In the genomic region with DNA sequence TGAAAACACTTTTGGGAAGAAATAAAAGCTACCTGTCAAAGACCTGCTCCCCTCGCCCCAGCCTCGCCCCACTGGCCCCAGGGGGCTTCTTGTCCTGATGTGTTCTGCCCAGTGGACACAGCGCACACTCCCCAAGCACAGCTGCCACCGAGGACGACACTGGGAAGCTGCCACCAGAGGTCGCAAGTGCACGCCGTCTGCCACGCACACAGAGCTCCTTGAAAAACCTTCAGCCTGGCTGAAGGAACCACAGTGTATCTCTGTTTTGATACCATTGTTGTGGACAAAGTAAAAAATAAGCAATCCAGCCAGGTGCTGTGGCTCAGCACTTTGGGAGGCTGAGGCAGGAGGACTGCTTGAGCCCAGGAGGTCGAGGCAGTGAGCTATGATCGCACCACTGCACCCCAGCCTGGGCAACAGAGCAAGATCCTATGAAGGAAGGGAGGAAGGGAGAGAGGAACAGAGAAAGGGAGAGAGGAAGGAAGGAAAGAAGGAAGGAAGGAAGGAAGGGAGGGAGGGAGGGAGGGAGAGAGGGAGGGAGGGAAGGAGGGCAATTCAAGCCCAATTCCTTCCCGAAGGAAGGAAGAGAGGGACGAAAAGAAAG, we compare ENCODE assay signal across 8 cellular contexts. TPM values are rescaled to one million over a fixed set of nuclear protein-coding genes. Genes with fewer than 3 reads are reported as not detected.
A peak's percentile ranks its signal among the peaks of the same experiment; 100 is the strongest.
DNase-seq lines count a peak whose midpoint lies in the region; ATAC-seq and TF ChIP-seq lines count a peak whose summit lies in the region.

No MANE protein-coding gene starts in this region.

- no peak overlapping the region for H3K4me3 ChIP-seq in CD4-positive, alpha-beta memory T cell (ENCODE audit: low read length in 2 of 2)
- no peak overlapping the region for H3K4me3 ChIP-seq in HFF-Myc (replicated peaks; ENCODE audit: low read depth, low read length)
- no peak overlapping the region for H3K4me3 ChIP-seq in lung

- intact Hi-C loops in CD4-positive, alpha-beta memory T cell (cut with micrococcal nuclease) = no loop called here

- POLR2A ChIA-PET in CD4-positive, alpha-beta memory T cell (lab: Charles Lee; ENCODE audit: partially characterized antibody) = interaction anchor here (0.7 to 1.4 kb wide), 4 partner anchors 14 to 90 kb away, joined by 3 to 6 read pairs (median 4); a partner anchor contains a TSS

- peak; percentile 52 to 70 (median 57) for DNase-seq in CD4-positive, alpha-beta memory T cell
- DNase-seq in HFF-Myc (ENCODE audit: extremely low read depth, low read depth) = peak; percentile 36
- DNase-seq in NCI-H526 treated with DMSO at 0.1 percent for 48 hours (lab: John Stamatoyannopoulos, UW) = peak; percentile 56
- peak; percentile 66 for DNase-seq in activated CD4-positive, alpha-beta T cell treated with anti-CD3 and anti-CD28 coated beads, Interleukin-2, amount 50 U/mL, for 1 hour
- DNase-seq in dermis blood vessel endothelial cell = peak; percentile 87
- peak; percentile 51 for DNase-seq in lung (ENCODE audit: low spot score)
- DNase-seq in stimulated activated CD8-positive, alpha-beta memory T cell treated with anti-CD3 and anti-CD28 coated beads, Interleukin-15, amount 100 ng/mL, for 24 hours (ENCODE audit: low read depth) = peak; percentile 32

- H3K27ac ChIP-seq in CD4-positive, alpha-beta memory T cell (ENCODE audit: low read depth, low read length) = peak overlapping the region; percentile 11
- no peak overlapping the region for H3K27ac ChIP-seq in lung (ENCODE audit: low read depth in 1 of 2, low read length in 1 of 2)

- no peaks in the 10 kb centered on the region for H3K9me3 Mint-ChIP-seq in CD4-positive, alpha-beta memory T cell

- H3K27ac Mint-ChIP-seq in CD4-positive, alpha-beta memory T cell = peak overlapping the region; percentile 45 to 96 (median 87)

- peak overlapping the region; percentile 14 to 81 (median 58) for H3K4me3 Mint-ChIP-seq in CD4-positive, alpha-beta memory T cell

- H3K27me3 ChIP-seq in CD4-positive, alpha-beta memory T cell (ENCODE audit: insufficient read depth, low read length) = no peaks in the 10 kb centered on the region
- no peaks in the 10 kb centered on the region for H3K27me3 ChIP-seq in lung (ENCODE audit: control insufficient read depth, insufficient read depth)

- TF ChIP-seq CTCF in HFF-Myc (IDR thresholded peaks at IDR 0.05; ENCODE audit: low read depth, low read length, missing control alignments) = peak; percentile 85
- TF ChIP-seq CTCF in lung (IDR thresholded peaks at IDR 0.05; ENCODE audit: control extremely low read depth, extremely low read depth) = peak; percentile 53

- 29 to 31% methylated on average over 13 of the region's 13 CpGs for whole genome bisulfite sequencing in lung, 2 donors

- H3K36me3 Mint-ChIP-seq in CD4-positive, alpha-beta memory T cell = no peaks in the 10 kb centered on the region

- no peaks in the 10 kb centered on the region for H3K36me3 ChIP-seq in CD4-positive, alpha-beta memory T cell (ENCODE audit: insufficient read depth, low read length)
- no peaks in the 10 kb centered on the region for H3K36me3 ChIP-seq in lung (ENCODE audit: control insufficient read depth in 2 of 2, insufficient read depth in 2 of 2, low read length in 2 of 2)

- peaks cover 4 to 22% (median 15%) of the 10 kb centered on the region in 4 donors for H3K4me1 Mint-ChIP-seq in CD4-positive, alpha-beta memory T cell

- H3K4me1 ChIP-seq in CD4-positive, alpha-beta memory T cell (ENCODE audit: insufficient read depth, low read length) = peaks cover 10% of the 10 kb centered on the region
- H3K4me1 ChIP-seq in lung (ENCODE audit: control insufficient read depth in 2 of 2, insufficient read depth in 2 of 2, low read length in 2 of 2) = no peaks in the 10 kb centered on the region

- no peaks in the 10 kb centered on the region for H3K27me3 Mint-ChIP-seq in CD4-positive, alpha-beta memory T cell

- CTCF ChIA-PET in CD4-positive, alpha-beta memory T cell (lab: Charles Lee; ENCODE audit: partially characterized antibody) = interaction anchor here (0.7 to 4.2 kb wide), 26 partner anchors 9 to 714 kb away, joined by 3 to 62 read pairs (median 3); no protein-coding TSS in a partner anchor

- no peak for ATAC-seq in lung (ENCODE audit: insufficient read depth, low FRiP score)
- ATAC-seq in GM21447 (IDR thresholded peaks at IDR 0.05; ENCODE audit: unreplicated experiment) = no peak

- no peaks in the 10 kb centered on the region for H3K9me3 ChIP-seq in CD4-positive, alpha-beta memory T cell (ENCODE audit: control insufficient read depth in 1 of 2, low read length in 2 of 2)
- no peaks in the 10 kb centered on the region for H3K9me3 ChIP-seq in lung (ENCODE audit: control insufficient read depth in 2 of 2, insufficient read depth in 1 of 2, low read length in 1 of 2)

RNA-seq across cellular contexts. Expression of a gene that starts 57.3 kb away (rescaled TPM):
- total RNA-seq in CD4-positive, alpha-beta memory T cell = 10 to 100 TPM; 26.9 to 27.2 TPM
- polyA plus RNA-seq in CD4-positive, alpha-beta memory T cell = 10 to 100 TPM in 1 of 2 donors, 1 to 10 TPM in 1; 8.9 to 13.3 TPM
- total RNA-seq in dermis blood vessel endothelial cell = 32.6 and 38.6 TPM in 2 replicates
- 10 to 100 TPM; 24.5 to 29.7 TPM for total RNA-seq in lung
- 10 to 100 TPM; 21.5 to 24.9 TPM for polyA plus RNA-seq in lung

Comparison
In these comparisons a context has a peak if more than half of its experiments do, and no peak if none do; other contexts are left out.
1. DNase-seq: peak in every context shown above with its lines; median percentile 87 in dermis blood vessel endothelial cell; 66 in activated CD4-positive, alpha-beta T cell treated with anti-CD3 and anti-CD28 coated beads, Interleukin-2, amount 50 U/mL, for 1 hour; 57 in CD4-positive, alpha-beta memory T cell; 56 in NCI-H526 treated with DMSO at 0.1 percent for 48 hours; 51 in lung; 36 in HFF-Myc; 32 in stimulated activated CD8-positive, alpha-beta memory T cell treated with anti-CD3 and anti-CD28 coated beads, Interleukin-15, amount 100 ng/mL, for 24 hours.